8 cellular contexts compared by ENCODE assay signal in the genomic region with DNA sequence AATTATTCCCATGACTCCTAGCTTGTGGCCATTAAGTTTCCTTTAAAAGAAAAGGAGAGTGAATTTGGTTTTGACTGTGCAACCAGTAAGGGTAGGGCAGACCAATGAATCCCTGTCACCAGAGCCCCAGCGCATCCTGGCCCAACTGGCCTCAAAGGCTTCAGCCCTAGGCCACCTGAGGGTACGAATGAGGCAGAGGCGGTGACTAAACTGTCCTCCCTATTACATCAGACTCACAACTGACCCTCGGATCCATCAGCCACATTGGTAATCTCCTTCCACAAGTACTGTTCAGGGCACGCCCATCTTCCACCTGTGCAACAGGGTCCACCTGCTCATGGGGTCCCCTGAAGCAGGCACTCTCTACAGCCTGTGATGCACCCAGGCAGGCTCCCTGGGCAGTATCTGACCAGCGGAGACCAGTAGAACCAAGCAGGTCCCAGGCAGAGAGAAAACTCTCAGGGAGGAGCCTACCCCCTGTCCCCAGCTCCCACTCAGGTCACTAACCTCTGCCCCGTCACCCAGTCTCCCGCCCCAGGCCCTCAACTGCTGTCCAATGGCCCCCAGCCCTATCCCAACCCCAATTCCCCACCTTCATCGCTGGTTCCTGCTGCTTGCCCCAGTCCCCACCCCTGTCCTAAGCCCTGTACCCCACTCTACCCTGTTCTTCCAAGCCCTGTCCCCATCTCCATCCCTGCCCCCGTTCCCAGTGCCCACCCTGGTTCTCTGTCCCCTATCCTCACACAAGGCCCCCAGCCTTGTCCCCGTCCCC. TPM values are rescaled to one million over a fixed set of nuclear protein-coding genes. Genes with fewer than 3 reads are reported as not detected.
DNase-seq lines count a peak whose midpoint lies in the region; ATAC-seq and TF ChIP-seq lines count a peak whose summit lies in the region.

No MANE protein-coding gene starts in this region.

- CTCF ChIA-PET in OCI-LY7 (lab: Charles Lee; ENCODE audit: unreplicated experiment), result no interaction called here

- H2AFZ ChIP-seq in OCI-LY7 (ENCODE audit: low read length), result no peak overlapping the region

- H3K9me2 ChIP-seq in OCI-LY7 (ENCODE audit: insufficient read depth, low read length), result no peaks in the 10 kb centered on the region

- intact Hi-C loops in OCI-LY7 (cut with micrococcal nuclease; ENCODE audit: unreplicated experiment), result no loop called here

- H3K27ac Mint-ChIP-seq in endodermal cell (peak overlapping the region; percentile 44), nephron progenitor cell (no peak overlapping the region)

- H3K79me2 ChIP-seq in OCI-LY7 (ENCODE audit: insufficient read depth, low read depth, low read length), result peaks cover 23% of the 10 kb centered on the region

- H3K36me3 ChIP-seq in BLaER1 (peaks cover 63% of the 10 kb centered on the region), OCI-LY7 (ENCODE audit: insufficient read depth, low read length) (peaks cover 30% of the 10 kb centered on the region), endodermal cell (ENCODE audit: control insufficient read depth, insufficient read depth, low read length) (peaks cover 34% of the 10 kb centered on the region)

- peak overlapping the region; percentile 70 for H3K4me3 Mint-ChIP-seq in endodermal cell
- peak overlapping the region; percentile 83 for H3K4me3 Mint-ChIP-seq in nephron progenitor cell

- H3K4me2 ChIP-seq in BLaER1 (peak overlapping the region; percentile 94), OCI-LY7 (ENCODE audit: low read length) (peak overlapping the region; percentile 73)

- WGBS in endodermal cell (ENCODE audit: insufficient coverage in 1 of 2, insufficient read length in 1 of 2), 2 experiments, result 69 to 76% methylated on average over 8 to 11 of the region's 11 CpGs

- H3K9me3 ChIP-seq in BLaER1, result peaks cover 19% of the 10 kb centered on the region
- H3K9me3 ChIP-seq in OCI-LY7 (ENCODE audit: low read length), result peaks cover 6% of the 10 kb centered on the region; the same call in 1 of the 2 replicates
- H3K9me3 ChIP-seq in endodermal cell (ENCODE audit: control insufficient read depth, low read length), result peaks cover 14% of the 10 kb centered on the region

- peaks cover 43% of the 10 kb centered on the region for H3K36me3 Mint-ChIP-seq in endodermal cell (ENCODE audit: low read depth)
- H3K36me3 Mint-ChIP-seq in nephron progenitor cell (ENCODE audit: low read depth), result peaks cover 39% of the 10 kb centered on the region

- H3K9ac ChIP-seq in BLaER1 (peak overlapping the region; percentile 92), endodermal cell (ENCODE audit: extremely low read depth, low read length, poor library complexity, severe bottlenecking) (peak overlapping the region; percentile 72)

- BruUV-seq in OCI-LY7 (replicated peaks; lab: Mats Ljungman, UMichigan), result no TSS peak

- H3K27ac ChIP-seq in BLaER1, result peak overlapping the region; percentile 94
- H3K27ac ChIP-seq in OCI-LY7 (ENCODE audit: low read depth, low read length, poor library complexity, severe bottlenecking), result no peak overlapping the region
- no peak overlapping the region for H3K27ac ChIP-seq in endodermal cell (ENCODE audit: low read depth, low read length)

- no peak for DNase-seq in OCI-LY7 (ENCODE audit: low spot score)
- DNase-seq in endodermal cell, result no peak
- no peak for DNase-seq in nephron progenitor cell

- H3K27me3 Mint-ChIP-seq in endodermal cell (ENCODE audit: insufficient read depth), result no peaks in the 10 kb centered on the region
- peaks cover 4% of the 10 kb centered on the region for H3K27me3 Mint-ChIP-seq in nephron progenitor cell (ENCODE audit: low read depth, poor library complexity)

- H3K4me1 Mint-ChIP-seq in endodermal cell (peaks cover 3% of the 10 kb centered on the region), nephron progenitor cell (peaks cover 6% of the 10 kb centered on the region)

- POLR2A ChIA-PET in OCI-LY7 (lab: Charles Lee), result no interaction called here

- TF ChIP-seq CTCF in OCI-LY7 (conservative IDR thresholded peaks at IDR 0.05; ENCODE audit: low read length) (no peak), endodermal cell (conservative IDR thresholded peaks at IDR 0.05) (no peak), nephron progenitor cell (IDR thresholded peaks at IDR 0.05) (no peak)

- ATAC-seq in HG03460 (IDR thresholded peaks at IDR 0.05; ENCODE audit: unreplicated experiment) (no peak), GM21576 (IDR thresholded peaks at IDR 0.05; ENCODE audit: unreplicated experiment) (no peak), GM21526 (IDR thresholded peaks at IDR 0.05; ENCODE audit: low FRiP score, unreplicated experiment) (no peak), HG03196 (IDR thresholded peaks at IDR 0.05; ENCODE audit: unreplicated experiment) (no peak)

- peak overlapping the region; percentile 81 for H3K4me3 ChIP-seq in BLaER1
- peak overlapping the region; percentile 92 for H3K4me3 ChIP-seq in OCI-LY7 (ENCODE audit: low read depth, low read length, poor library complexity, severe bottlenecking)
- H3K4me3 ChIP-seq in endodermal cell (ENCODE audit: low read length), result peak overlapping the region; percentile 83

- H3K27me3 ChIP-seq in BLaER1 (no peaks in the 10 kb centered on the region), endodermal cell (ENCODE audit: control insufficient read depth, insufficient read depth, low read length, poor library complexity, severe bottlenecking) (no peaks in the 10 kb centered on the region)

- H3K4me1 ChIP-seq in BLaER1, result peaks cover 51% of the 10 kb centered on the region
- H3K4me1 ChIP-seq in OCI-LY7 (ENCODE audit: insufficient read depth, low read length, poor library complexity, severe bottlenecking), result peaks cover 13% of the 10 kb centered on the region
- H3K4me1 ChIP-seq in endodermal cell (ENCODE audit: control insufficient read depth, insufficient read depth, low read length), result no peaks in the 10 kb centered on the region

- H4K20me1 ChIP-seq in BLaER1 (peaks cover 54% of the 10 kb centered on the region), OCI-LY7 (ENCODE audit: insufficient read depth, low read length) (no peaks in the 10 kb centered on the region)

- H3K9me3 Mint-ChIP-seq in endodermal cell, result peaks cover 32% of the 10 kb centered on the region
- peaks cover 33% of the 10 kb centered on the region for H3K9me3 Mint-ChIP-seq in nephron progenitor cell

RNA-seq across cellular contexts. Expression of gene EDF1, which starts 0.9 kb away (rescaled TPM):
- total RNA-seq in OCI-LY7 (2014; rRNA removed; shearing (Covaris generic)), result 272 and 409 TPM in 2 replicates
- total RNA-seq in OCI-LY7 (2022) (222 and 246 TPM in 2 replicates), endodermal cell (100 to 1,000 TPM; 326 to 339 TPM)
- 226 TPM for polyA plus RNA-seq in endodermal cell (2013, experiment 1 of 2)
- 225 TPM for polyA plus RNA-seq in endodermal cell (2013, experiment 2 of 2)

RNA-seq across cellular contexts. Expression of gene MAMDC4, which starts 13.0 kb away (rescaled TPM):
- 11.7 and 14.0 TPM in 2 replicates for total RNA-seq in OCI-LY7 (2014; rRNA removed; shearing (Covaris generic))
- 12.7 and 14.2 TPM in 2 replicates for total RNA-seq in OCI-LY7 (2022)
- 10 to 100 TPM in 1 of 2 donors, 1 to 10 TPM in 1; 6.8 to 15.4 TPM for total RNA-seq in endodermal cell
- 11.5 TPM for polyA plus RNA-seq in endodermal cell (2013, experiment 1 of 2)
- polyA plus RNA-seq in endodermal cell (2013, experiment 2 of 2), result 9.9 TPM

RNA-seq across cellular contexts. Expression of gene PHPT1, which starts 16.0 kb away (rescaled TPM):
- 56.9 and 81.9 TPM in 2 replicates for total RNA-seq in OCI-LY7 (2014; rRNA removed; shearing (Covaris generic))
- total RNA-seq in OCI-LY7 (2022) (42.4 and 49.9 TPM in 2 replicates), endodermal cell (100 to 1,000 TPM; 107 to 122 TPM)
- 171 TPM for polyA plus RNA-seq in endodermal cell (2013, experiment 1 of 2)
- 174 TPM for polyA plus RNA-seq in endodermal cell (2013, experiment 2 of 2)

RNA-seq across cellular contexts. Expression of gene TRAF2, which starts 21.1 kb away (rescaled TPM):
- 31.4 and 34.7 TPM in 2 replicates for total RNA-seq in OCI-LY7 (2014; rRNA removed; shearing (Covaris generic))
- total RNA-seq in OCI-LY7 (2022) (40.5 and 43.7 TPM in 2 replicates), endodermal cell (10 to 100 TPM; 45.9 to 55.1 TPM)
- polyA plus RNA-seq in endodermal cell (2013, experiment 1 of 2), result 20.1 TPM
- 20.4 TPM for polyA plus RNA-seq in endodermal cell (2013, experiment 2 of 2)

RNA-seq across cellular contexts. Expression of gene AJM1, which starts 22.9 kb away (rescaled TPM):
- total RNA-seq in OCI-LY7 (2014; rRNA removed; shearing (Covaris generic)), result 2.4 and 2.5 TPM in 2 replicates
- total RNA-seq in OCI-LY7 (2022) (4.6 and 5.1 TPM in 2 replicates), endodermal cell (1 to 10 TPM; 1.4 to 3.5 TPM)
- 1.9 TPM for polyA plus RNA-seq in endodermal cell (2013, experiment 1 of 2)
- polyA plus RNA-seq in endodermal cell (2013, experiment 2 of 2), result 1.7 TPM
